ENCODE assay signal across 16 cellular contexts in the genomic region with DNA sequence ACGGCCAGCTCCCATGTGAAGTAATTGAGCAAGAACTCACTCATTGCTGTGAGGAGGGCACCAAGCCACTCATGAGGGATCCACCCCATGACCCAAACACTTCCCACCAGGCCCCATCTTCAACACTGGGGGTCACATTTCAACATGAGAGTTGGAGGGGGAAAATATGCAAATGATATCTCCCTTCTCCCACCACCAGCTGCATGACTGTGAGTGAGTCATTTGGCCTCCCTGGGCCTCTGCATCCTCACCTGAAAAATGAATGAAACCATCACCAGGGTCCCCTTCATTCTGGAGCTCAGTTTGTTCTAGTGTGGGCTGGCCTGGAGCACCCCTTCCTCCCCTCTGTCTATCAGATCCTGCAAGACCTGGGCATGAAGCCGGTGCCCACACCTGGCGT. TPM values are rescaled to one million over a fixed set of nuclear protein-coding genes. Genes with fewer than 3 reads are reported as not detected.
"Had no signal": no experiment of that assay in that cellular context is flagged by ENCODE, and none has a peak within 500 bp of the region (broad histone marks: within the 10 kb centered on the region; RNA-seq: fewer than 3 reads in every experiment).

No MANE protein-coding gene starts in this region.

- H3K4me2 ChIP-seq: SK-N-SH had no signal

- H3K9me2 ChIP-seq: SK-N-SH had no signal

- H3K9me3 ChIP-seq: SK-N-SH had no signal

- DNase-seq: KBM-7, MV-4-11, NCI-H1048, NCI-H1105, NCI-H1436 treated with DMSO at 0.1 percent for 48 hours, NCI-H1694, NCI-H187 treated with DMSO at 0.1 percent for 48 hours, NCI-H2029 treated with DMSO at 0.1 percent for 48 hours, NCI-H226, NCI-H446, NCI-H69, NCI-H774, RPMI8226, SK-N-SH, SW 1271 had no signal

RNA-seq across cellular contexts. Expression of a gene that starts 26.2 kb away (rescaled TPM):
- total RNA-seq: LHCN-M2 had no signal
